13 cellular contexts compared by ENCODE assay signal in the genomic region with DNA sequence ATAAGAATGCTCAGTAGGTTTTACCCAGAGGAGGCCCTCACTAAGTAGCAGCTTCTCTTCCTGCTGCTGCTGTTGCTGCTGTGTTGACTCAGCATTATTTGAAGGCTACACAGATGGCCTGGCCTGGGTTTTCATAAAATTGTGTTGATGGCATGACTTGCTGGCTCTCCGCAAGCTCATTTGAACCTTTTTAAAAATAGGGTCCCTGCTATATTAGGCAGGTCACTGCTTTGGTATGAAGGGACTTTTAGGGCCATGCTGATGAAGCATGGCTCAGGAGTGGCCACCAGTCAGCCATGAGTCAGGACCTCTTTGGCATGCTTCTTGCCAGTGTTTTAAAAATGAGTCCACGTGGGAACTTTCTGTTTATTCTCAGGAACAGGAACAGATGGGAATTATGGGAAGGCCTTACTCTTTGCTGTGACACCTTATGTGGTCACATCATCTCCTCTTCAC.
DNase-seq lines count a peak whose midpoint lies in the region; ATAC-seq, FAIRE-seq and TF ChIP-seq lines count a peak whose summit lies in the region.
"Had no signal": no experiment of that assay in that cellular context is flagged by ENCODE, and none has a peak within 500 bp of the region (broad histone marks: within the 10 kb centered on the region; RNA-seq: fewer than 3 reads in every experiment).

No MANE protein-coding gene starts in this region.

- H3K36me3 Mint-ChIP-seq in HFFc6 (ENCODE audit: low read depth) (no peaks in the 10 kb centered on the region), Caco-2 (ENCODE audit: insufficient read depth, unreplicated experiment) (no peaks in the 10 kb centered on the region)
- H3K36me3 Mint-ChIP-seq in stimulated activated effector memory CD8-positive, alpha-beta T cell treated with anti-CD3 and anti-CD28 coated beads, Interleukin-12 subunit alpha, Interleukin-12 subunit beta, amount 100 ng/mL, for 72 hours, result no peaks in the 10 kb centered on the region

- no peak overlapping the region; the same call in 1 of the 2 replicates for H3K4me2 ChIP-seq in K562 (ENCODE audit: insufficient read depth, low read length)

- H3K9me3 ChIP-seq in K562 (replicated peaks; ENCODE audit: control insufficient read depth, insufficient read depth, low read depth, low read length) (no peaks in the 10 kb centered on the region), Caco-2 (no peaks in the 10 kb centered on the region)
- H3K9me3 ChIP-seq: tibial nerve had no signal

- H3K36me3 ChIP-seq in K562 (ENCODE audit: control insufficient read depth, insufficient read depth, low read length) (no peaks in the 10 kb centered on the region), Caco-2 (ENCODE audit: control insufficient read depth, insufficient read depth, low read length) (no peaks in the 10 kb centered on the region)
- H3K36me3 ChIP-seq: tibial nerve had no signal

- H3K4me3 ChIP-seq in K562 (no peak overlapping the region), Caco-2 (ENCODE audit: low read depth, low read length) (no peak overlapping the region)
- H3K4me3 ChIP-seq: tibial nerve had no signal

- TF ChIP-seq CTCF in HFFc6 (IDR thresholded peaks at IDR 0.05) (no peak), K562 (IDR thresholded peaks at IDR 0.05 in 2 of 3, conservative IDR thresholded peaks at IDR 0.05 in 1 of 3; ENCODE audit: insufficient read depth in 2 of 3, low read depth in 1 of 3, low read length in 3 of 3) (no peak), Caco-2 (IDR thresholded peaks at IDR 0.05; ENCODE audit: insufficient read depth in 1 of 2, low read depth in 1 of 2, low read length in 1 of 2, severe bottlenecking in 1 of 2, unreplicated experiment in 1 of 2) (no peak)

- CTCF ChIA-PET in K562 (lab: Yijun Ruan, JAX; ENCODE audit: low intra/inter-chr PET ratio), result no interaction called here
- CTCF ChIA-PET in Caco-2 (lab: Charles Lee), result no interaction called here

- H3K4me1 Mint-ChIP-seq in HFFc6 (ENCODE audit: low read depth) (peaks cover 12% of the 10 kb centered on the region), Caco-2 (ENCODE audit: low read depth, unreplicated experiment) (no peaks in the 10 kb centered on the region)
- H3K4me1 Mint-ChIP-seq in stimulated activated effector memory CD8-positive, alpha-beta T cell treated with anti-CD3 and anti-CD28 coated beads, Interleukin-12 subunit alpha, Interleukin-12 subunit beta, amount 100 ng/mL, for 72 hours, result no peaks in the 10 kb centered on the region

- H3K4me1 ChIP-seq in K562 (replicated peaks in 1 of 2; ENCODE audit: control insufficient read depth in 2 of 2, insufficient read depth in 2 of 2, low read length in 2 of 2) (peaks cover 0 to 6% of the 10 kb centered on the region in 2 experiments; a peak in 2 of 5 replicates), Caco-2 (no peaks in the 10 kb centered on the region)
- H3K4me1 ChIP-seq: tibial nerve had no signal

- TF ChIP-seq POLR2A in K562 (conservative IDR thresholded peaks at IDR 0.05), result no peak

- H3K79me2 ChIP-seq in K562 (ENCODE audit: control insufficient read depth, insufficient read depth, low read length), result no peaks in the 10 kb centered on the region

- H4K20me1 ChIP-seq in K562 (replicated peaks; ENCODE audit: control insufficient read depth, insufficient read depth, low read length), result no peaks in the 10 kb centered on the region

- H3K27me3 ChIP-seq in K562 (ENCODE audit: control insufficient read depth in 2 of 2, insufficient read depth in 2 of 2, low read length in 2 of 2), result no peaks in the 10 kb centered on the region
- no peaks in the 10 kb centered on the region for H3K27me3 ChIP-seq in Caco-2 (replicated peaks; ENCODE audit: control insufficient read depth, insufficient read depth, low read length)
- H3K27me3 ChIP-seq: tibial nerve had no signal

- TF ChIP-seq RAD21 in K562 (CRISPR knock-in tag; conservative IDR thresholded peaks at IDR 0.05 in 1 of 2, IDR thresholded peaks at IDR 0.05 in 1 of 2), result no peak

- no peak overlapping the region for H3K4me3 Mint-ChIP-seq in HFFc6
- H3K4me3 Mint-ChIP-seq in stimulated activated effector memory CD8-positive, alpha-beta T cell treated with anti-CD3 and anti-CD28 coated beads, Interleukin-12 subunit alpha, Interleukin-12 subunit beta, amount 100 ng/mL, for 72 hours, result no peak overlapping the region
- no peak overlapping the region for H3K4me3 Mint-ChIP-seq in Caco-2 (ENCODE audit: unreplicated experiment)

- H3K27ac ChIP-seq in K562 (ENCODE audit: extremely low read depth, low read depth, low read length), result no peak overlapping the region; the same call in 2 of the 3 replicates
- H3K27ac ChIP-seq: tibial nerve had no signal

- H3K9me1 ChIP-seq in K562 (ENCODE audit: control insufficient read depth, insufficient read depth, low read length), result no peaks in the 10 kb centered on the region

- 25% methylated on average over 2 of the region's 2 CpGs for WGBS in K562 (ENCODE audit: insufficient coverage, low coverage, missing lambda C conversion rate)

- DNase-seq in AG08395 (ENCODE audit: low spot score) (peak; percentile 71), HFFc6 (peak; percentile 82), K562 (ENCODE audit: extremely low read depth in 1 of 4, low spot score in 3 of 4) (peak in 2 of 4 experiments; percentile 8 to 15), left kidney (ENCODE audit: low read depth, low spot score) (peak; percentile 1), Caco-2 (no peak)
- no peak for DNase-seq in activated CD8-positive, alpha-beta memory T cell treated with anti-CD3 and anti-CD28 coated beads, Interleukin-2, amount 50 U/mL, for 48 hours
- no peak for DNase-seq in stimulated activated effector memory CD8-positive, alpha-beta T cell treated with anti-CD3 and anti-CD28 coated beads, Interleukin-12 subunit alpha, Interleukin-12 subunit beta, amount 100 ng/mL, for 72 hours (ENCODE audit: low spot score in 2 of 2)
- DNase-seq: anterior cingulate cortex; NCI-H226; stimulated activated CD4-positive, alpha-beta T cell treated with anti-CD3 and anti-CD28 coated beads, Interleukin-2, amount 100 ng/mL, for 24 hours; SW 1271 had no signal

- intact Hi-C loops in K562 (cut with micrococcal nuclease) (loop anchor here (10.0 kb wide), 1 partner anchor 165 kb away; no protein-coding TSS in a partner anchor), Caco-2 (cut with micrococcal nuclease; ENCODE audit: unreplicated experiment) (no loop called here)

- H3K9ac ChIP-seq in K562 (ENCODE audit: insufficient read depth in 1 of 2, low read depth in 2 of 2, low read length in 2 of 2), result no peak overlapping the region

- BruUV-seq in K562 (replicated peaks; lab: Mats Ljungman, UMichigan) (no TSS peak), Caco-2 (replicated peaks; lab: Mats Ljungman, UMichigan) (no TSS peak)

- TF ChIP-seq EP300 in K562 (IDR thresholded peaks at IDR 0.05; ENCODE audit: low read length), result no peak

- peak overlapping the region; percentile 79 for H2AFZ ChIP-seq in K562 (ENCODE audit: low read depth, low read length)

- H3K27ac Mint-ChIP-seq in HFFc6 (peak overlapping the region; percentile 81), Caco-2 (ENCODE audit: unreplicated experiment) (no peak overlapping the region)
- no peak overlapping the region for H3K27ac Mint-ChIP-seq in stimulated activated effector memory CD8-positive, alpha-beta T cell treated with anti-CD3 and anti-CD28 coated beads, Interleukin-12 subunit alpha, Interleukin-12 subunit beta, amount 100 ng/mL, for 72 hours

- FAIRE-seq in K562 (lab: Jason Lieb, UNC), result no peak

- peak; percentile 64 for ATAC-seq in K562
- no peak for ATAC-seq in stimulated activated effector memory CD8-positive, alpha-beta T cell treated with anti-CD3 and anti-CD28 coated beads, Interleukin-12 subunit alpha, Interleukin-12 subunit beta, amount 100 ng/mL, for 72 hours
- no peak for ATAC-seq in GM21447 (IDR thresholded peaks at IDR 0.05; ENCODE audit: unreplicated experiment)

- H3K27me3 Mint-ChIP-seq in HFFc6 (ENCODE audit: insufficient read depth) (peaks cover 4% of the 10 kb centered on the region), Caco-2 (ENCODE audit: insufficient read depth, unreplicated experiment) (no peaks in the 10 kb centered on the region)

- POLR2A ChIA-PET in K562 (lab: Yijun Ruan, JAX) (interaction anchor here (0.7 kb wide), 1 partner anchor 129 kb away, joined by 3 read pairs; a partner anchor contains a TSS), Caco-2 (lab: Charles Lee) (no interaction called here)

- H3K9me3 Mint-ChIP-seq in HFFc6 (no peaks in the 10 kb centered on the region), Caco-2 (ENCODE audit: unreplicated experiment) (no peaks in the 10 kb centered on the region)
- H3K9me3 Mint-ChIP-seq in stimulated activated effector memory CD8-positive, alpha-beta T cell treated with anti-CD3 and anti-CD28 coated beads, Interleukin-12 subunit alpha, Interleukin-12 subunit beta, amount 100 ng/mL, for 72 hours, result no peaks in the 10 kb centered on the region

- in situ Hi-C loops in K562 (cut with MboI), result no loop called here

TF ChIP-seq in K562, 482 proteins besides CTCF, POLR2A, EP300 and RAD21 (continues in another document):
- TF ChIP-seq, protein P1, sequence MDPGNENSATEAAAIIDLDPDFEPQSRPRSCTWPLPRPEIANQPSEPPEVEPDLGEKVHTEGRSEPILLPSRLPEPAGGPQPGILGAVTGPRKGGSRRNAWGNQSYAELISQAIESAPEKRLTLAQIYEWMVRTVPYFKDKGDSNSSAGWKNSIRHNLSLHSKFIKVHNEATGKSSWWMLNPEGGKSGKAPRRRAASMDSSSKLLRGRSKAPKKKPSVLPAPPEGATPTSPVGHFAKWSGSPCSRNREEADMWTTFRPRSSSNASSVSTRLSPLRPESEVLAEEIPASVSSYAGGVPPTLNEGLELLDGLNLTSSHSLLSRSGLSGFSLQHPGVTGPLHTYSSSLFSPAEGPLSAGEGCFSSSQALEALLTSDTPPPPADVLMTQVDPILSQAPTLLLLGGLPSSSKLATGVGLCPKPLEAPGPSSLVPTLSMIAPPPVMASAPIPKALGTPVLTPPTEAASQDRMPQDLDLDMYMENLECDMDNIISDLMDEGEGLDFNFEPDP (CRISPR knock-in tag; IDR thresholded peaks at IDR 0.05), result no peak
- TF ChIP-seq, protein P2, sequence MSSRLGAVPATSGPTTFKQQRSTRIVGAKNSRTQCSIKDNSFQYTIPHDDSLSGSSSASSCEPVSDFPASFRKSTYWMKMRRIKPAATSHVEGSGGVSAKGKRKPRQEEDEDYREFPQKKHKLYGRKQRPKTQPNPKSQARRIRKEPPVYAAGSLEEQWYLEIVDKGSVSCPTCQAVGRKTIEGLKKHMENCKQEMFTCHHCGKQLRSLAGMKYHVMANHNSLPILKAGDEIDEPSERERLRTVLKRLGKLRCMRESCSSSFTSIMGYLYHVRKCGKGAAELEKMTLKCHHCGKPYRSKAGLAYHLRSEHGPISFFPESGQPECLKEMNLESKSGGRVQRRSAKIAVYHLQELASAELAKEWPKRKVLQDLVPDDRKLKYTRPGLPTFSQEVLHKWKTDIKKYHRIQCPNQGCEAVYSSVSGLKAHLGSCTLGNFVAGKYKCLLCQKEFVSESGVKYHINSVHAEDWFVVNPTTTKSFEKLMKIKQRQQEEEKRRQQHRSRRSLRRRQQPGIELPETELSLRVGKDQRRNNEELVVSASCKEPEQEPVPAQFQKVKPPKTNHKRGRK (tag; IDR thresholded peaks at IDR 0.05), result no peak
- TF ChIP-seq TCFL5 (CRISPR knock-in tag; conservative IDR thresholded peaks at IDR 0.05) (no peak), NFE2 (IDR thresholded peaks at IDR 0.05; ENCODE audit: low read depth) (peak; percentile 74), SAFB2 (IDR thresholded peaks at IDR 0.05; ENCODE audit: borderline replicate concordance, low read depth, low read length, severe bottlenecking) (no peak), KAT8 (IDR thresholded peaks at IDR 0.05; ENCODE audit: low read depth) (no peak)

Comparison
In these comparisons a context has a peak if more than half of its experiments do, and no peak if none do; other contexts are left out.
1. DNase-seq: peak in AG08395 (single experiment), HFFc6 (single experiment) and left kidney (single experiment); none in activated CD8-positive, alpha-beta memory T cell treated with anti-CD3 and anti-CD28 coated beads, Interleukin-2, amount 50 U/mL, for 48 hours (single experiment), stimulated activated effector memory CD8-positive, alpha-beta T cell treated with anti-CD3 and anti-CD28 coated beads, Interleukin-12 subunit alpha, Interleukin-12 subunit beta, amount 100 ng/mL, for 72 hours (0 of 2) and Caco-2 (0 of 2).